In genomic region chr9:126499911-126500599, GRCh38 we compare ENCODE assay signal across 8 cellular contexts.
DNase-seq lines count a peak whose midpoint lies in the region; ATAC-seq and TF ChIP-seq lines count a peak whose summit lies in the region.

No MANE protein-coding gene starts in this region.

- no peak overlapping the region for H2BK15ac ChIP-seq in neuronal stem cell (ENCODE audit: low read length)

- H3K4me3 ChIP-seq in BE2C (ENCODE audit: low read depth, low read length): peak overlapping the region; percentile 63
- H3K4me3 ChIP-seq in OCI-LY7 (ENCODE audit: low read depth, low read length, poor library complexity, severe bottlenecking): no peak overlapping the region
- peak overlapping the region; percentile 50 for H3K4me3 ChIP-seq in fibroblast of pulmonary artery (replicated peaks; ENCODE audit: low read depth, low read length)
- H3K4me3 ChIP-seq in neuronal stem cell (ENCODE audit: low read length in 2 of 2): peak overlapping the region; percentile 40 to 70

- intact Hi-C loops in OCI-LY7 (cut with micrococcal nuclease; ENCODE audit: unreplicated experiment): no loop called here

- H3K79me2 ChIP-seq in OCI-LY7 (ENCODE audit: insufficient read depth, low read depth, low read length): no peaks in the 10 kb centered on the region

- ATAC-seq in GM18502 (IDR thresholded peaks at IDR 0.05; ENCODE audit: poor library complexity, unreplicated experiment) (no peak), left lobe of liver (no peak)
- ATAC-seq in activated CD4-positive, CD25-positive, alpha-beta regulatory T cell treated with anti-CD3 and anti-CD28 coated beads, Interleukin-2, amount 50 U/mL, for 24 hours: no peak

- no peak for TF ChIP-seq CTCF in BE2C (IDR thresholded peaks at IDR 0.05; ENCODE audit: low read depth, low read length)
- no peak for TF ChIP-seq CTCF in OCI-LY7 (conservative IDR thresholded peaks at IDR 0.05; ENCODE audit: low read length)
- TF ChIP-seq CTCF in fibroblast of pulmonary artery (IDR thresholded peaks at IDR 0.05; ENCODE audit: low read length, missing control alignments): no peak

- H2BK5ac ChIP-seq in neuronal stem cell (ENCODE audit: low read length): no peak overlapping the region

- H3K4me2 ChIP-seq in OCI-LY7 (ENCODE audit: low read length) (peak overlapping the region; percentile 66; the same call in 1 of the 2 replicates), neuronal stem cell (ENCODE audit: insufficient read depth, low read length, poor library complexity, severe bottlenecking) (peak overlapping the region; percentile 56)

- DNase-seq in BE2C (no peak), OCI-LY7 (ENCODE audit: low spot score) (no peak), fibroblast of pulmonary artery (ENCODE audit: low read depth) (no peak), neuronal stem cell (ENCODE audit: low spot score) (no peak), UCSD-AML1 (lab: John Stamatoyannopoulos, UW; ENCODE audit: unreplicated experiment) (no peak), left lobe of liver (ENCODE audit: low spot score) (no peak)

- no peak overlapping the region for H2AFZ ChIP-seq in OCI-LY7 (ENCODE audit: low read length)
- peak overlapping the region; percentile 82 for H2AFZ ChIP-seq in neuronal stem cell (ENCODE audit: low read length)

- H4K8ac ChIP-seq in neuronal stem cell (ENCODE audit: low read depth, low read length): no peak overlapping the region

- peak overlapping the region; percentile 44 for H3K9ac ChIP-seq in neuronal stem cell (ENCODE audit: low read depth, low read length, poor library complexity)

- H2AK5ac ChIP-seq in neuronal stem cell (ENCODE audit: low read depth, low read length): peak overlapping the region; percentile 92

- peaks cover 9% of the 10 kb centered on the region for H3K79me1 ChIP-seq in neuronal stem cell (ENCODE audit: low read depth, low read length)

- no peaks in the 10 kb centered on the region for H3K9me3 ChIP-seq in BE2C
- H3K9me3 ChIP-seq in OCI-LY7 (ENCODE audit: low read length): no peaks in the 10 kb centered on the region
- H3K9me3 ChIP-seq in neuronal stem cell (replicated peaks in 1 of 2; ENCODE audit: control insufficient read depth in 2 of 2, insufficient read depth in 1 of 2, low read depth in 1 of 2, low read length in 2 of 2): peaks cover 0 to 2% of the 10 kb centered on the region in 2 donors

- no peak overlapping the region for H3K4ac ChIP-seq in neuronal stem cell (ENCODE audit: low read length)

- CTCF ChIA-PET in OCI-LY7 (lab: Charles Lee; ENCODE audit: unreplicated experiment): interaction anchor here (1.0 kb wide), 1 partner anchor 58 kb away, joined by 4 read pairs; no protein-coding TSS in a partner anchor

- peaks cover 29% of the 10 kb centered on the region for H3K4me1 ChIP-seq in BE2C
- peaks cover 5% of the 10 kb centered on the region for H3K4me1 ChIP-seq in OCI-LY7 (ENCODE audit: insufficient read depth, low read length, poor library complexity, severe bottlenecking)
- peaks cover 4 to 13% of the 10 kb centered on the region in 2 donors for H3K4me1 ChIP-seq in neuronal stem cell (ENCODE audit: control insufficient read depth in 2 of 2, insufficient read depth in 1 of 2, low read depth in 1 of 2, low read length in 2 of 2)

- H3K36me3 ChIP-seq in BE2C: no peaks in the 10 kb centered on the region
- H3K36me3 ChIP-seq in OCI-LY7 (ENCODE audit: insufficient read depth, low read length): no peaks in the 10 kb centered on the region
- peaks cover 6 to 7% of the 10 kb centered on the region in 2 donors for H3K36me3 ChIP-seq in neuronal stem cell (replicated peaks in 1 of 2; ENCODE audit: control insufficient read depth in 2 of 2, insufficient read depth in 2 of 2, low read length in 2 of 2)

- H3K9me2 ChIP-seq in OCI-LY7 (ENCODE audit: insufficient read depth, low read length): no peaks in the 10 kb centered on the region

- H3K27me3 ChIP-seq in BE2C (no peaks in the 10 kb centered on the region), neuronal stem cell (ENCODE audit: control insufficient read depth in 3 of 3, insufficient read depth in 3 of 3, low read depth in 1 of 3, low read length in 3 of 3) (peaks cover 0 to 15% (median 7%) of the 10 kb centered on the region in 3 experiments)

- no peak overlapping the region for H4K91ac ChIP-seq in neuronal stem cell (ENCODE audit: low read depth, low read length, poor library complexity)

- H2BK12ac ChIP-seq in neuronal stem cell (ENCODE audit: low read length): no peak overlapping the region

- POLR2A ChIA-PET in OCI-LY7 (lab: Charles Lee): interaction anchor here (0.6 to 0.7 kb wide), 3 partner anchors 20 to 1443 kb away, joined by 3 to 4 read pairs (median 3); no protein-coding TSS in a partner anchor

- no peak overlapping the region for H2BK120ac ChIP-seq in neuronal stem cell (ENCODE audit: low read depth, low read length)

- WGBS in neuronal stem cell (ENCODE audit: extremely low coverage in 2 of 2, insufficient read length in 2 of 2, insufficient replicate concordance in 1 of 2), 2 donors: no CpG with 5 or more reads among the region's 20 CpGs

- peak overlapping the region; percentile 65 for H3K23ac ChIP-seq in neuronal stem cell (ENCODE audit: low read depth, low read length, poor library complexity)

- no peaks in the 10 kb centered on the region for H4K20me1 ChIP-seq in OCI-LY7 (ENCODE audit: insufficient read depth, low read length)

- H3K14ac ChIP-seq in neuronal stem cell (ENCODE audit: low read length): peak overlapping the region; percentile 6

- BruUV-seq in OCI-LY7 (replicated peaks; lab: Mats Ljungman, UMichigan): no TSS peak

- peak overlapping the region; percentile 94 for H3K18ac ChIP-seq in neuronal stem cell (ENCODE audit: low read length)

- H3K27ac ChIP-seq in OCI-LY7 (ENCODE audit: low read depth, low read length, poor library complexity, severe bottlenecking) (no peak overlapping the region), neuronal stem cell (replicated peaks; ENCODE audit: low read length) (no peak overlapping the region)
